In genomic region chr2:237310515-237311114, GRCh38 we compare ENCODE assay signal across 21 cellular contexts.
DNase-seq lines count a peak whose midpoint lies in the region; ATAC-seq, FAIRE-seq and TF ChIP-seq lines count a peak whose summit lies in the region.
"Had no signal": no experiment of that assay in that cellular context is flagged by ENCODE, and none has a peak within 500 bp of the region (broad histone marks: within the 10 kb centered on the region; RNA-seq: fewer than 3 reads in every experiment).

No MANE protein-coding gene starts in this region.

- no peak overlapping the region for H3K9ac ChIP-seq in astrocyte (ENCODE audit: low read length)
- H3K9ac ChIP-seq: BLaER1 treated with 17β-estradiol and CSF1 and Interleukin-3, amounts not matched to agents 10 nM and 100 nM had no signal

- ATAC-seq in HG03196 (IDR thresholded peaks at IDR 0.05; ENCODE audit: unreplicated experiment) (no peak), HG03280 (IDR thresholded peaks at IDR 0.05; ENCODE audit: unreplicated experiment) (no peak)
- ATAC-seq: lower lobe of right lung; naive thymus-derived CD4-positive, alpha-beta T cell had no signal

- FAIRE-seq in astrocyte (lab: Jason Lieb, UNC): no peak
- no peak for FAIRE-seq in urothelium cell line (lab: Jason Lieb, UNC)
- FAIRE-seq: endothelial cell of umbilical vein had no signal

- H3K4me3 Mint-ChIP-seq in astrocyte (ENCODE audit: unreplicated experiment): no peak overlapping the region
- H3K4me3 Mint-ChIP-seq: naive thymus-derived CD4-positive, alpha-beta T cell had no signal

- no peaks in the 10 kb centered on the region for H4K20me1 ChIP-seq in astrocyte (ENCODE audit: insufficient read depth, low read length)
- H4K20me1 ChIP-seq: BLaER1 treated with 17β-estradiol and CSF1 and Interleukin-3, amounts not matched to agents 10 nM and 100 nM had no signal

- peak; percentile 29 for DNase-seq in NOMO-1 treated with DMSO at 0.1 percent for 48 hours (lab: John Stamatoyannopoulos, UW; ENCODE audit: unreplicated experiment)
- no peak for DNase-seq in NOMO-1 treated with dmso at 0.1 percent for 144 hours (lab: John Stamatoyannopoulos, UW; ENCODE audit: unreplicated experiment)
- DNase-seq in astrocyte (ENCODE audit: low read depth): no peak
- peak; percentile 48 for DNase-seq in urothelium cell line (ENCODE audit: low spot score)
- no peak for DNase-seq in hepatic stellate cell (ENCODE audit: low spot score)
- DNase-seq: activated gamma-delta T cell; DMS 273 treated with DMSO at 0.1 percent for 48 hours; HCEC 1CT; lower lobe of right lung; naive thymus-derived CD4-positive, alpha-beta T cell; NCI-H1436 treated with DMSO at 0.1 percent for 48 hours; SJCRH30; stimulated activated CD4-positive, alpha-beta T cell treated with anti-CD3 and anti-CD28 coated beads, Interleukin-15, amount 100 ng/mL, for 24 hours; stimulated activated naive CD4-positive, alpha-beta T cell; T1000 had no signal

- H3K36me3 ChIP-seq in astrocyte (ENCODE audit: insufficient read depth, low read length) (no peaks in the 10 kb centered on the region), muscle layer of duodenum (ENCODE audit: control insufficient read depth in 1 of 2, insufficient read depth in 2 of 2, low read length in 2 of 2) (no peaks in the 10 kb centered on the region)
- H3K36me3 ChIP-seq: BLaER1 treated with 17β-estradiol and CSF1 and Interleukin-3, amounts not matched to agents 10 nM and 100 nM; lower lobe of right lung; SJCRH30; upper lobe of left lung had no signal

- no peaks in the 10 kb centered on the region for H3K27me3 ChIP-seq in astrocyte (ENCODE audit: insufficient read depth, low read length)
- H3K27me3 ChIP-seq in muscle layer of duodenum (ENCODE audit: low read depth, low read length): no peaks in the 10 kb centered on the region
- H3K27me3 ChIP-seq: BLaER1 treated with 17β-estradiol and CSF1 and Interleukin-3, amounts not matched to agents 10 nM and 100 nM; SJCRH30; upper lobe of left lung had no signal

- peaks cover 22% of the 10 kb centered on the region for H3K4me1 Mint-ChIP-seq in astrocyte (ENCODE audit: low read depth, unreplicated experiment)
- H3K4me1 Mint-ChIP-seq: naive thymus-derived CD4-positive, alpha-beta T cell had no signal

- no peak for TF ChIP-seq CTCF in astrocyte (IDR thresholded peaks at IDR 0.05; ENCODE audit: insufficient read depth, low read depth, low read length)

- H3K9me3 ChIP-seq in astrocyte (ENCODE audit: insufficient read depth, low read depth, low read length): no peaks in the 10 kb centered on the region
- no peaks in the 10 kb centered on the region for H3K9me3 ChIP-seq in muscle layer of duodenum (ENCODE audit: control insufficient read depth in 1 of 2, low read length in 2 of 2)
- H3K9me3 ChIP-seq: lower lobe of right lung, SJCRH30, upper lobe of left lung had no signal

- H3K4me2 ChIP-seq in astrocyte (ENCODE audit: low read length): no peak overlapping the region
- H3K4me2 ChIP-seq: BLaER1 treated with 17β-estradiol and CSF1 and Interleukin-3, amounts not matched to agents 10 nM and 100 nM had no signal

- peak overlapping the region; percentile 6 for H3K27ac Mint-ChIP-seq in astrocyte (ENCODE audit: unreplicated experiment)
- H3K27ac Mint-ChIP-seq: naive thymus-derived CD4-positive, alpha-beta T cell had no signal

- H3K27ac ChIP-seq in astrocyte (ENCODE audit: low read depth, low read length) (peak overlapping the region; percentile 45), muscle layer of duodenum (ENCODE audit: low read length) (peak overlapping the region; percentile 41)
- H3K27ac ChIP-seq: BLaER1 treated with 17β-estradiol and CSF1 and Interleukin-3, amounts not matched to agents 10 nM and 100 nM; lower lobe of right lung; SJCRH30; upper lobe of left lung had no signal

- H3K4me1 ChIP-seq in astrocyte (ENCODE audit: insufficient read depth, low read length): peaks cover 32% of the 10 kb centered on the region
- H3K4me1 ChIP-seq in muscle layer of duodenum (ENCODE audit: control insufficient read depth in 1 of 2, insufficient read depth in 2 of 2, low read length in 2 of 2): peaks cover 15 to 18% of the 10 kb centered on the region in 2 donors
- H3K4me1 ChIP-seq: BLaER1 treated with 17β-estradiol and CSF1 and Interleukin-3, amounts not matched to agents 10 nM and 100 nM had no signal

- H3K9me3 Mint-ChIP-seq in astrocyte (ENCODE audit: unreplicated experiment): peaks cover 9% of the 10 kb centered on the region
- H3K9me3 Mint-ChIP-seq: naive thymus-derived CD4-positive, alpha-beta T cell had no signal

- peaks cover 5% of the 10 kb centered on the region for H3K36me3 Mint-ChIP-seq in astrocyte (ENCODE audit: low read depth, unreplicated experiment)
- H3K36me3 Mint-ChIP-seq: naive thymus-derived CD4-positive, alpha-beta T cell had no signal

- H3K79me2 ChIP-seq in astrocyte (ENCODE audit: insufficient read depth, low read length): no peaks in the 10 kb centered on the region

- no peaks in the 10 kb centered on the region for H3K27me3 Mint-ChIP-seq in astrocyte (ENCODE audit: low read depth, unreplicated experiment)

- H2AFZ ChIP-seq in astrocyte (ENCODE audit: low read depth, low read length): no peak overlapping the region

- H3K4me3 ChIP-seq in astrocyte (ENCODE audit: insufficient read depth, low read depth, low read length) (no peak overlapping the region), muscle layer of duodenum (ENCODE audit: low read depth in 1 of 2, low read length in 2 of 2) (no peak overlapping the region)
- H3K4me3 ChIP-seq: BLaER1 treated with 17β-estradiol and CSF1 and Interleukin-3, amounts not matched to agents 10 nM and 100 nM; lower lobe of right lung; SJCRH30; upper lobe of left lung had no signal

Comparison
In these comparisons a context has a peak if more than half of its experiments do, and no peak if none do; other contexts are left out.
1. DNase-seq: peak in NOMO-1 treated with DMSO at 0.1 percent for 48 hours (single experiment) and urothelium cell line (single experiment); none in NOMO-1 treated with dmso at 0.1 percent for 144 hours (single experiment), astrocyte (single experiment) and hepatic stellate cell (single experiment).